Comparison of ENCODE assay signal across 24 cellular contexts in the genomic region with DNA sequence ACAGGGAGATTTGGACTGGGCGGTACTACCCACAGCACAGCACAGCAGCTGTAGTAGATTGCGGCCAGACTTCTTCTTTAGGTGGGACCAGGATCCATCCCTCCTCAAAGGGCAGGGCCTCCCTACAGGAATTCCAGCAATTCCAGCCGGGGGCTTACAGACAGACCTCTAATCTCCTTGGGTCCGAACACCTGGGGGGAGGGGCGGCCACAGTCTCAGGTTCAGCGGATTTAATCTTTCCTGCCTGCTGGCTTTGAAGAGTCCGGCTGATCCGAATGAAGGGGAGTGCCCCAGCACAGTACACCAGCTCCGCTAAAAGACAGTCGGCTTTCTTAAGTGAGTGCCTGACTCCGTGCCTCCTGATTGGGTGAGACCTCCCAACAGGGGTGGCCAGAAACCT.
"Had no signal": no experiment of that assay in that cellular context is flagged by ENCODE, and none has a peak within 500 bp of the region (broad histone marks: within the 10 kb centered on the region; RNA-seq: fewer than 3 reads in every experiment).

No MANE protein-coding gene starts in this region.

- H3K9ac ChIP-seq: parathyroid adenoma had no signal

- H3K27ac Mint-ChIP-seq: activated B cell treated with CpG ODN at 0.5 μM for 24 hours; activated CD4-positive, alpha-beta T cell treated with anti-CD3 and anti-CD28 coated beads for 36 hours; activated naive CD4-positive, alpha-beta T cell treated with anti-CD3 and anti-CD28 coated beads for 36 hours; activated naive CD8-positive, alpha-beta T cell treated with anti-CD3 and anti-CD28 coated beads, Interleukin-2, amount 10 ng/mL, durations not matched to agents 7 days and 5 days; natural killer cell treated with Interleukin-12 subunit alpha and Interleukin-12 subunit beta and Interleukin-15 and Interleukin-18, amount 100 ng/mL, for 72 hours; stimulated activated memory B cell treated with anti-CD40 and anti-IgM and Interleukin-4, amounts not matched to agents 10 μg/mL and 1 μg/mL and 100 μg/mL, for 72 hours had no signal

- H3K27me3 ChIP-seq: cardiac muscle cell, foreskin keratinocyte, right lobe of liver, stomach, suprapubic skin, tibial nerve had no signal

- H3K4me1 Mint-ChIP-seq: activated B cell treated with CpG ODN at 0.5 μM for 24 hours; activated CD4-positive, alpha-beta T cell treated with anti-CD3 and anti-CD28 coated beads for 36 hours; activated naive CD8-positive, alpha-beta T cell treated with anti-CD3 and anti-CD28 coated beads, Interleukin-2, amount 10 ng/mL, durations not matched to agents 7 days and 5 days; stimulated activated memory B cell treated with anti-CD40 and anti-IgM and Interleukin-4, amounts not matched to agents 10 μg/mL and 1 μg/mL and 100 μg/mL, for 72 hours had no signal

- H3K36me3 Mint-ChIP-seq: activated naive CD8-positive, alpha-beta T cell treated with anti-CD3 and anti-CD28 coated beads, Interleukin-2, amount 10 ng/mL, durations not matched to agents 7 days and 5 days; stimulated activated memory B cell treated with anti-CD40 and anti-IgM and Interleukin-4, amounts not matched to agents 10 μg/mL and 1 μg/mL and 100 μg/mL, for 72 hours had no signal

- H3K27ac ChIP-seq: cardiac muscle cell, foreskin keratinocyte, parathyroid adenoma, right lobe of liver, skin epidermis, stomach, suprapubic skin, tibial nerve had no signal

- ATAC-seq: activated CD4-positive, alpha-beta T cell treated with anti-CD3 and anti-CD28 coated beads for 36 hours; activated T-cell treated with anti-CD3 and anti-CD28 coated beads, Interleukin-2, amount 50 U/mL, for 4 hours; foreskin keratinocyte; left cardiac atrium; natural killer cell treated with Interleukin-12 subunit alpha and Interleukin-12 subunit beta and Interleukin-15 and Interleukin-18, amount 100 ng/mL, for 72 hours; right lobe of liver; stimulated activated memory B cell treated with anti-CD40 and anti-IgM and Interleukin-4, amounts not matched to agents 10 μg/mL and 1 μg/mL and 100 μg/mL, for 72 hours had no signal

- H2AFZ ChIP-seq: parathyroid adenoma had no signal

- H3K4me1 ChIP-seq: foreskin keratinocyte, parathyroid adenoma, right lobe of liver, stomach, suprapubic skin, tibial nerve had no signal

- H3K9me3 ChIP-seq: right lobe of liver had no signal

- H3K36me3 ChIP-seq: cardiac muscle cell, right lobe of liver, stomach, suprapubic skin, tibial nerve had no signal

- H3K4me3 Mint-ChIP-seq: activated B cell treated with CpG ODN at 0.5 μM for 24 hours; activated CD4-positive, alpha-beta T cell treated with anti-CD3 and anti-CD28 coated beads for 36 hours; activated naive CD4-positive, alpha-beta T cell treated with anti-CD3 and anti-CD28 coated beads for 36 hours; activated naive CD8-positive, alpha-beta T cell treated with anti-CD3 and anti-CD28 coated beads, Interleukin-2, amount 10 ng/mL, durations not matched to agents 7 days and 5 days; activated T-cell treated with anti-CD3 and anti-CD28 coated beads, Interleukin-2, amount 50 U/mL, for 4 hours; natural killer cell treated with Interleukin-12 subunit alpha and Interleukin-12 subunit beta and Interleukin-15 and Interleukin-18, amount 100 ng/mL, for 72 hours; stimulated activated memory B cell treated with anti-CD40 and anti-IgM and Interleukin-4, amounts not matched to agents 10 μg/mL and 1 μg/mL and 100 μg/mL, for 72 hours had no signal

- H3K27me3 Mint-ChIP-seq: activated B cell treated with CpG ODN at 0.5 μM for 24 hours; activated CD4-positive, alpha-beta T cell treated with anti-CD3 and anti-CD28 coated beads for 36 hours; activated naive CD8-positive, alpha-beta T cell treated with anti-CD3 and anti-CD28 coated beads, Interleukin-2, amount 10 ng/mL, durations not matched to agents 7 days and 5 days; natural killer cell treated with Interleukin-12 subunit alpha and Interleukin-12 subunit beta and Interleukin-15 and Interleukin-18, amount 100 ng/mL, for 72 hours; stimulated activated memory B cell treated with anti-CD40 and anti-IgM and Interleukin-4, amounts not matched to agents 10 μg/mL and 1 μg/mL and 100 μg/mL, for 72 hours had no signal

- H3K79me2 ChIP-seq: parathyroid adenoma had no signal

- H3K4me3 ChIP-seq: cardiac muscle cell, right lobe of liver, skin epidermis, stomach, suprapubic skin, tibial nerve had no signal

- DNase-seq: activated B cell treated with CpG ODN at 0.5 μM for 24 hours; activated CD4-positive, alpha-beta T cell treated with anti-CD3 and anti-CD28 coated beads for 36 hours; activated CD4-positive, alpha-beta T cell treated with anti-CD3 and anti-CD28 coated beads, Interleukin-2, amount 50 U/mL, for 4 hours; activated CD8-positive, alpha-beta memory T cell treated with anti-CD3 and anti-CD28 coated beads, Interleukin-2, amount 50 U/mL, for 48 hours; activated effector memory CD4-positive, alpha-beta T cell treated with Interleukin-2 at 50 U/mL for 16 hours; activated naive CD4-positive, alpha-beta T cell treated with anti-CD3 and anti-CD28 coated beads for 36 hours; activated naive CD8-positive, alpha-beta T cell treated with anti-CD3 and anti-CD28 coated beads, Interleukin-2, amount 10 ng/mL, durations not matched to agents 7 days and 5 days; activated T-cell treated with anti-CD3 and anti-CD28 coated beads, Interleukin-2, amount 50 U/mL, for 4 hours; amygdala; effector CD4-positive, alpha-beta T cell; foreskin keratinocyte; left cardiac atrium; nucleus accumbens; right lobe of liver; stimulated activated CD4-positive, alpha-beta T cell treated with anti-CD3 and anti-CD28 coated beads, Interleukin-1b, Interleukin-23, amount 100 ng/mL, for 48 hours; stomach; T-helper 9 cell had no signal
